In the genomic region with DNA sequence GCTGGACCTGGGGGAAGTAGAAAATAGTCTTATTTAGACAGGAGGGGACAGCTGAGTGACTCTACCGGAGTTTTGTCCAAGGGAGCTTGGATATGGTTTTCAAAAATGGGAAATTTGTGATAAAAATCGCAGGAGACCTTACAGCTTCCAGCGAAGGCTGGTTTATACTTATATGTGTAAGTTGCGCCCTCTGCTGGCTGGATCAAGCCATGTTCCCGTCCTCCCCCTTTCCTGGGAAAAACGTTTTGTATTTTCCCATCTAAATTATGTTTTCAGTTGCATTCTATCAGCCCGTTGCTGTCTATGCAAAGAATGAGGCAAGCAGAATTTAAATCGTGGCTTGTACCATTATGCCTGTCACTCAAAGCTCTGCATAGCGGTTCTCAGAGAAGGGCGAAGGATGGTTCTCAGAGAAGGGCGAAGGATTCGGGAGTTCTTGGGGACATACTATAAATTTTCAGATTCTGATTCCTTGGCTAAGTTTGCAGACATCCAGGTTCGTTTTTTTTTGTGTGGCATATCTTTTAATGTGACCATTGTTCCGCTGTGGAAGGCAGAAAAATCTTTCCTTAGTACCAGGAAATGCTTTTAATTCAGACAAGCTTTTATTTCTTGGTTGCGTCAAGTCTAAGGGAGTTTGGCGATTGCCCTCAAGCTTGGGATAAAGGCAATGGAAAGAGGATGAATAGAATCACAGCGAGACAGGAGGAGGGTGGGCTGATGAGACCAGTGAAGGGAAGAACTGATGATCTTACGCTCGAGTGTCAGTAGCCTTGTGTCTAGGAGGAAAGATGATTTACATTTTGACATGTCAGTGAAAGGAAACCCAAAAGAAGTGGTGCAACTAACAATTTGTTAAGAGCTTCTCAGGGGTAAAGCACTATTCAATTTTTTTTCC, we compare ENCODE assay signal across 9 cellular contexts.
DNase-seq lines count a peak whose midpoint lies in the region; ATAC-seq and TF ChIP-seq lines count a peak whose summit lies in the region.
"Had no signal": no experiment of that assay in that cellular context is flagged by ENCODE, and none has a peak within 500 bp of the region (broad histone marks: within the 10 kb centered on the region; RNA-seq: fewer than 3 reads in every experiment).

No MANE protein-coding gene starts in this region.

- H4K20me1 ChIP-seq in Karpas-422 (ENCODE audit: insufficient read depth, low read depth, low read length) (no peaks in the 10 kb centered on the region), SU-DHL-6 (ENCODE audit: low read depth, low read length) (no peaks in the 10 kb centered on the region)

- no peaks in the 10 kb centered on the region for H3K4me1 ChIP-seq in Karpas-422 (ENCODE audit: low read length)

- no peak overlapping the region for H3K4me3 ChIP-seq in Karpas-422 (ENCODE audit: low read length)
- no peak overlapping the region for H3K4me3 ChIP-seq in SU-DHL-6 (ENCODE audit: insufficient read depth, low read length, poor library complexity, severe bottlenecking)
- H3K4me3 ChIP-seq in brain microvascular endothelial cell (ENCODE audit: low read depth, low read length) = peak overlapping the region; percentile 21

- H3K27ac Mint-ChIP-seq in activated T-helper 2 cell treated with anti-CD3 and anti-CD28 coated beads, Interferon-gamma antibody, Interleukin-2, Interleukin-4, amounts not matched to agents 10 μg/mL and 5 μg/mL and 100 μg/mL, durations not matched to agents 14 hours and 24 hours and 36 hours = no peak overlapping the region
- H3K27ac Mint-ChIP-seq: activated naive CD8-positive, alpha-beta T cell had no signal

- H3K4me1 Mint-ChIP-seq in activated T-helper 2 cell treated with anti-CD3 and anti-CD28 coated beads, Interferon-gamma antibody, Interleukin-2, Interleukin-4, amounts not matched to agents 10 μg/mL and 5 μg/mL and 100 μg/mL, durations not matched to agents 14 hours and 24 hours and 36 hours (ENCODE audit: low read depth) = peaks cover 2% of the 10 kb centered on the region

- intact Hi-C loops in activated T-helper 2 cell treated with anti-CD3 and anti-CD28 coated beads, Interferon-gamma antibody, Interleukin-2, Interleukin-4, amounts not matched to agents 10 μg/mL and 5 μg/mL and 100 μg/mL, durations not matched to agents 14 hours and 24 hours and 36 hours (cut with micrococcal nuclease) = loop anchor here (2.0 kb wide), 2 partner anchors 123 to 305 kb away; no protein-coding TSS in a partner anchor

- H3K36me3 Mint-ChIP-seq in activated T-helper 2 cell treated with anti-CD3 and anti-CD28 coated beads, Interferon-gamma antibody, Interleukin-2, Interleukin-4, amounts not matched to agents 10 μg/mL and 5 μg/mL and 100 μg/mL, durations not matched to agents 14 hours and 24 hours and 36 hours (ENCODE audit: low read depth) = no peaks in the 10 kb centered on the region
- H3K36me3 Mint-ChIP-seq: activated naive CD8-positive, alpha-beta T cell had no signal

- H2AFZ ChIP-seq in Karpas-422 (ENCODE audit: low read length) = no peak overlapping the region
- no peak overlapping the region for H2AFZ ChIP-seq in SU-DHL-6 (ENCODE audit: low read depth, low read length, severe bottlenecking)

- H3K9me3 ChIP-seq in Karpas-422 (ENCODE audit: low read length) = no peaks in the 10 kb centered on the region
- H3K9me3 ChIP-seq in SU-DHL-6 (ENCODE audit: insufficient read depth, low read length) = no peaks in the 10 kb centered on the region

- H3K27me3 ChIP-seq in Karpas-422 (ENCODE audit: low read length) = no peaks in the 10 kb centered on the region
- no peaks in the 10 kb centered on the region for H3K27me3 ChIP-seq in SU-DHL-6 (ENCODE audit: low read length)
- no peaks in the 10 kb centered on the region for H3K27me3 ChIP-seq in brain microvascular endothelial cell (replicated peaks)

- H3K27me3 Mint-ChIP-seq in activated T-helper 2 cell treated with anti-CD3 and anti-CD28 coated beads, Interferon-gamma antibody, Interleukin-2, Interleukin-4, amounts not matched to agents 10 μg/mL and 5 μg/mL and 100 μg/mL, durations not matched to agents 14 hours and 24 hours and 36 hours (ENCODE audit: low read depth) = peaks cover 6% of the 10 kb centered on the region

- H3K27ac ChIP-seq in Karpas-422 (ENCODE audit: low read length) (no peak overlapping the region), SU-DHL-6 (ENCODE audit: low read depth, low read length) (no peak overlapping the region), brain microvascular endothelial cell (no peak overlapping the region)

- H3K4me3 Mint-ChIP-seq in activated T-helper 2 cell treated with anti-CD3 and anti-CD28 coated beads, Interferon-gamma antibody, Interleukin-2, Interleukin-4, amounts not matched to agents 10 μg/mL and 5 μg/mL and 100 μg/mL, durations not matched to agents 14 hours and 24 hours and 36 hours (ENCODE audit: low read depth) = no peak overlapping the region
- H3K4me3 Mint-ChIP-seq: activated naive CD8-positive, alpha-beta T cell had no signal

- in situ Hi-C loops in brain microvascular endothelial cell (cut with HindIII; ENCODE audit: low pct_ligation_motif_present, low sequenced_read_pairs) = no loop called here

- no peak overlapping the region for H3K4me2 ChIP-seq in Karpas-422 (ENCODE audit: low read depth, low read length, poor library complexity, severe bottlenecking)
- H3K4me2 ChIP-seq in SU-DHL-6 (ENCODE audit: low read depth, low read length, poor library complexity, severe bottlenecking) = no peak overlapping the region

- H3K36me3 ChIP-seq in Karpas-422 (ENCODE audit: insufficient read depth, low read length) (no peaks in the 10 kb centered on the region), SU-DHL-6 (ENCODE audit: low read length) (no peaks in the 10 kb centered on the region), brain microvascular endothelial cell (replicated peaks) (no peaks in the 10 kb centered on the region)

- DNase-seq in GM03348 (ENCODE audit: low spot score) (peak; percentile 44), Karpas-422 (peak; percentile 69), brain microvascular endothelial cell (peak; percentile 49), iris pigment epithelial cell (ENCODE audit: low read depth) (peak; percentile 58)
- DNase-seq in stimulated activated CD4-positive, alpha-beta T cell treated with anti-CD3 and anti-CD28 coated beads, Interleukin-12 subunit alpha, Interleukin-12 subunit beta, amount 100 ng/mL, for 48 hours (ENCODE audit: low read depth in 2 of 3, low spot score in 1 of 3) = peak; percentile 0 to 32 (median 12)
- DNase-seq in activated T-helper 2 cell treated with anti-CD3 and anti-CD28 coated beads, Interferon-gamma antibody, Interleukin-2, Interleukin-4, amounts not matched to agents 10 μg/mL and 5 μg/mL and 100 μg/mL, durations not matched to agents 14 hours and 24 hours and 36 hours (ENCODE audit: low spot score) = no peak

- no peaks in the 10 kb centered on the region for H3K9me3 Mint-ChIP-seq in activated T-helper 2 cell treated with anti-CD3 and anti-CD28 coated beads, Interferon-gamma antibody, Interleukin-2, Interleukin-4, amounts not matched to agents 10 μg/mL and 5 μg/mL and 100 μg/mL, durations not matched to agents 14 hours and 24 hours and 36 hours

- ATAC-seq in HG03378 (IDR thresholded peaks at IDR 0.05; ENCODE audit: unreplicated experiment) = no peak

- H3K9ac ChIP-seq in Karpas-422 (ENCODE audit: low read length) (no peak overlapping the region), SU-DHL-6 (ENCODE audit: low read length) (no peak overlapping the region)

- H3F3A ChIP-seq in SU-DHL-6 (ENCODE audit: insufficient read depth) = no peaks in the 10 kb centered on the region

- peak; percentile 63 for TF ChIP-seq CTCF in SU-DHL-6 (IDR thresholded peaks at IDR 0.05; ENCODE audit: insufficient read depth, low read length, poor library complexity, severe bottlenecking)
- peak; percentile 79 for TF ChIP-seq CTCF in brain microvascular endothelial cell (IDR thresholded peaks at IDR 0.05; ENCODE audit: low read depth, low read length, missing control alignments)

- H3K79me2 ChIP-seq in Karpas-422 (ENCODE audit: low read length) = no peaks in the 10 kb centered on the region
- no peaks in the 10 kb centered on the region for H3K79me2 ChIP-seq in SU-DHL-6 (ENCODE audit: insufficient read depth, low read length)

- no peaks in the 10 kb centered on the region for H3K9me2 ChIP-seq in Karpas-422 (replicated peaks; ENCODE audit: insufficient read depth, low read length)
- no peaks in the 10 kb centered on the region for H3K9me2 ChIP-seq in SU-DHL-6 (replicated peaks; ENCODE audit: insufficient read depth, low read length)
